24 cellular contexts compared by ENCODE assay signal in genomic region chr20:57370316-57370715, GRCh38. TPM values are rescaled to one million over a fixed set of nuclear protein-coding genes. Genes with fewer than 3 reads are reported as not detected.
DNase-seq lines count a peak whose midpoint lies in the region; ATAC-seq and TF ChIP-seq lines count a peak whose summit lies in the region.
"Had no signal": no experiment of that assay in that cellular context is flagged by ENCODE, and none has a peak within 500 bp of the region (broad histone marks: within the 10 kb centered on the region; RNA-seq: fewer than 3 reads in every experiment).

No MANE protein-coding gene starts in this region.

- H3K27ac Mint-ChIP-seq in activated CD4-positive, alpha-beta T cell treated with anti-CD3 and anti-CD28 coated beads, Interleukin-2, amount 10 ng/mL, durations not matched to agents 24 days and 14 days = peak overlapping the region; percentile 42
- peak overlapping the region; percentile 2 for H3K27ac Mint-ChIP-seq in activated naive CD8-positive, alpha-beta T cell treated with anti-CD3 and anti-CD28 coated beads, Interleukin-2, amount 10 ng/mL, durations not matched to agents 7 days and 5 days
- no peak overlapping the region for H3K27ac Mint-ChIP-seq in activated naive CD8-positive, alpha-beta T cell treated with anti-CD3 and anti-CD28 coated beads, Interleukin-2, amount 50 U/mL, for 24 hours
- 0 out of 2 replicates have a peak overlapping the region, but pooled peaks have one; percentile 14 for H3K27ac Mint-ChIP-seq in WTC11
- peak overlapping the region; percentile 19 for H3K27ac Mint-ChIP-seq in nephron progenitor cell

- peaks cover 81% of the 10 kb centered on the region for H3K36me3 Mint-ChIP-seq in activated CD4-positive, alpha-beta T cell treated with anti-CD3 and anti-CD28 coated beads, Interleukin-2, amount 10 ng/mL, durations not matched to agents 24 days and 14 days (ENCODE audit: low read depth)
- peaks cover 37% of the 10 kb centered on the region for H3K36me3 Mint-ChIP-seq in activated naive CD8-positive, alpha-beta T cell treated with anti-CD3 and anti-CD28 coated beads, Interleukin-2, amount 10 ng/mL, durations not matched to agents 7 days and 5 days
- H3K36me3 Mint-ChIP-seq in activated naive CD8-positive, alpha-beta T cell treated with anti-CD3 and anti-CD28 coated beads, Interleukin-2, amount 50 U/mL, for 24 hours (ENCODE audit: low read depth) = peaks cover 64% of the 10 kb centered on the region
- H3K36me3 Mint-ChIP-seq in WTC11 (peaks cover 83% of the 10 kb centered on the region), nephron progenitor cell (ENCODE audit: low read depth) (peaks cover 79% of the 10 kb centered on the region)

- no peak for TF ChIP-seq CTCF in WTC11 (IDR thresholded peaks at IDR 0.05)
- TF ChIP-seq CTCF in nephron progenitor cell (IDR thresholded peaks at IDR 0.05) = no peak

- H3K27me3 Mint-ChIP-seq in activated CD4-positive, alpha-beta T cell treated with anti-CD3 and anti-CD28 coated beads, Interleukin-2, amount 10 ng/mL, durations not matched to agents 24 days and 14 days = no peaks in the 10 kb centered on the region
- H3K27me3 Mint-ChIP-seq in activated naive CD8-positive, alpha-beta T cell treated with anti-CD3 and anti-CD28 coated beads, Interleukin-2, amount 10 ng/mL, durations not matched to agents 7 days and 5 days = no peaks in the 10 kb centered on the region
- no peaks in the 10 kb centered on the region for H3K27me3 Mint-ChIP-seq in activated naive CD8-positive, alpha-beta T cell treated with anti-CD3 and anti-CD28 coated beads, Interleukin-2, amount 50 U/mL, for 24 hours
- H3K27me3 Mint-ChIP-seq in WTC11 (ENCODE audit: low read depth) = no peaks in the 10 kb centered on the region
- peaks cover 5% of the 10 kb centered on the region for H3K27me3 Mint-ChIP-seq in nephron progenitor cell (ENCODE audit: low read depth, poor library complexity)

- H3K9me3 Mint-ChIP-seq in activated CD4-positive, alpha-beta T cell treated with anti-CD3 and anti-CD28 coated beads, Interleukin-2, amount 10 ng/mL, durations not matched to agents 24 days and 14 days = no peaks in the 10 kb centered on the region
- no peaks in the 10 kb centered on the region for H3K9me3 Mint-ChIP-seq in activated naive CD8-positive, alpha-beta T cell treated with anti-CD3 and anti-CD28 coated beads, Interleukin-2, amount 10 ng/mL, durations not matched to agents 7 days and 5 days
- no peaks in the 10 kb centered on the region for H3K9me3 Mint-ChIP-seq in activated naive CD8-positive, alpha-beta T cell treated with anti-CD3 and anti-CD28 coated beads, Interleukin-2, amount 50 U/mL, for 24 hours
- H3K9me3 Mint-ChIP-seq in WTC11 (no peaks in the 10 kb centered on the region), nephron progenitor cell (no peaks in the 10 kb centered on the region)

- peaks cover 6% of the 10 kb centered on the region for H3K4me1 Mint-ChIP-seq in activated CD4-positive, alpha-beta T cell treated with anti-CD3 and anti-CD28 coated beads, Interleukin-2, amount 10 ng/mL, durations not matched to agents 24 days and 14 days
- peaks cover 7% of the 10 kb centered on the region for H3K4me1 Mint-ChIP-seq in activated naive CD8-positive, alpha-beta T cell treated with anti-CD3 and anti-CD28 coated beads, Interleukin-2, amount 10 ng/mL, durations not matched to agents 7 days and 5 days
- peaks cover 13% of the 10 kb centered on the region for H3K4me1 Mint-ChIP-seq in activated naive CD8-positive, alpha-beta T cell treated with anti-CD3 and anti-CD28 coated beads, Interleukin-2, amount 50 U/mL, for 24 hours
- H3K4me1 Mint-ChIP-seq in WTC11 (peaks cover 12% of the 10 kb centered on the region), nephron progenitor cell (no peaks in the 10 kb centered on the region)

- ATAC-seq in activated naive CD8-positive, alpha-beta T cell treated with anti-CD3 and anti-CD28 coated beads, Interleukin-2, amount 10 ng/mL, durations not matched to agents 7 days and 5 days (ENCODE audit: low read depth) = no peak
- no peak for ATAC-seq in activated naive CD8-positive, alpha-beta T cell treated with anti-CD3 and anti-CD28 coated beads, Interleukin-2, amount 50 U/mL, for 24 hours
- ATAC-seq in WTC11 = no peak
- ATAC-seq: K562 had no signal

- no peak overlapping the region for H3K4me3 Mint-ChIP-seq in activated CD4-positive, alpha-beta T cell treated with anti-CD3 and anti-CD28 coated beads, Interleukin-2, amount 10 ng/mL, durations not matched to agents 24 days and 14 days
- no peak overlapping the region for H3K4me3 Mint-ChIP-seq in activated naive CD8-positive, alpha-beta T cell treated with anti-CD3 and anti-CD28 coated beads, Interleukin-2, amount 10 ng/mL, durations not matched to agents 7 days and 5 days
- no peak overlapping the region for H3K4me3 Mint-ChIP-seq in activated naive CD8-positive, alpha-beta T cell treated with anti-CD3 and anti-CD28 coated beads, Interleukin-2, amount 50 U/mL, for 24 hours
- H3K4me3 Mint-ChIP-seq in WTC11 = no peak overlapping the region
- no peak overlapping the region for H3K4me3 Mint-ChIP-seq in nephron progenitor cell

- CTCF ChIA-PET in WTC11 (lab: Charles Lee) = no interaction called here

- intact Hi-C loops in activated CD4-positive, alpha-beta T cell treated with anti-CD3 and anti-CD28 coated beads, Interleukin-2, amount 10 ng/mL, durations not matched to agents 24 days and 14 days (cut with micrococcal nuclease) = no loop called here

- POLR2A ChIA-PET in activated naive CD8-positive, alpha-beta T cell treated with anti-CD3 and anti-CD28 coated beads, Interleukin-2, amount 10 ng/mL, durations not matched to agents 7 days and 5 days (lab: Charles Lee) = no interaction called here
- POLR2A ChIA-PET in WTC11 (lab: Charles Lee) = no interaction called here

- no peak for DNase-seq in activated CD4-positive, alpha-beta T cell treated with anti-CD3 and anti-CD28 coated beads, Interleukin-2, amount 10 ng/mL, durations not matched to agents 24 days and 14 days
- DNase-seq in activated CD4-positive, alpha-beta T cell treated with anti-CD3 and anti-CD28 coated beads, Interleukin-2, amount 50 U/mL, for 4 hours = no peak
- no peak for DNase-seq in activated naive CD8-positive, alpha-beta T cell treated with anti-CD3 and anti-CD28 coated beads, Interleukin-2, amount 10 ng/mL, durations not matched to agents 7 days and 5 days
- no peak for DNase-seq in activated naive CD8-positive, alpha-beta T cell treated with anti-CD3 and anti-CD28 coated beads, Interleukin-2, amount 50 U/mL, for 24 hours
- DNase-seq in WTC11 (ENCODE audit: low spot score) (no peak), nephron progenitor cell (no peak), NCI-H1694 treated with DMSO at 0.1 percent for 48 hours (lab: John Stamatoyannopoulos, UW) (no peak), NCI-H1105 (lab: John Stamatoyannopoulos, UW) (no peak)
- DNase-seq: 8988T, ACHN, BE2C, DMS153, H7, NCI-H2029 treated with DMSO at 0.1 percent for 48 hours, NCI-H2227 treated with DMSO at 0.1 percent for 48 hours, NCI-H526 treated with DMSO at 0.1 percent for 48 hours, PC-9, RPMI8226, SHP77 had no signal

TF ChIP-seq in WTC11, 78 proteins besides CTCF, POLR2A, EP300 and RAD21 (continues in another document):
- TF ChIP-seq ZNF317 (CRISPR knock-in tag; IDR thresholded peaks at IDR 0.05; ENCODE audit: borderline replicate concordance, low read depth) (no peak), SMAD4 (CRISPR knock-in tag; IDR thresholded peaks at IDR 0.05) (no peak), ZNF281 (CRISPR knock-in tag; IDR thresholded peaks at IDR 0.05) (no peak), ZMAT4 (CRISPR knock-in tag; IDR thresholded peaks at IDR 0.05) (no peak), TEAD4 (CRISPR knock-in tag; IDR thresholded peaks at IDR 0.05) (no peak)

RNA-seq across cellular contexts. Expression of gene RAE1, which starts 19.3 kb away (rescaled TPM):
- total RNA-seq in activated CD4-positive, alpha-beta T cell treated with anti-CD3 and anti-CD28 coated beads, Interleukin-2, amount 10 ng/mL, durations not matched to agents 24 days and 14 days = 58.2 and 63.4 TPM in 2 replicates
- 10 to 100 TPM; 31.8 to 34.4 TPM for total RNA-seq in activated naive CD8-positive, alpha-beta T cell treated with anti-CD3 and anti-CD28 coated beads, Interleukin-2, amount 10 ng/mL, durations not matched to agents 7 days and 5 days
- 31.3 to 33.4 TPM (median 31.4 TPM) in 3 replicates for total RNA-seq in WTC11 (2021)

RNA-seq across cellular contexts. Expression of gene RBM38, which starts 20.9 kb away (rescaled TPM):
- total RNA-seq in activated CD4-positive, alpha-beta T cell treated with anti-CD3 and anti-CD28 coated beads, Interleukin-2, amount 10 ng/mL, durations not matched to agents 24 days and 14 days = 100 and 103 TPM in 2 replicates
- total RNA-seq in activated naive CD8-positive, alpha-beta T cell treated with anti-CD3 and anti-CD28 coated beads, Interleukin-2, amount 10 ng/mL, durations not matched to agents 7 days and 5 days = 10 to 100 TPM; 60.9 to 62.8 TPM
- 60.5 to 69.0 TPM (median 61.1 TPM) in 3 replicates for total RNA-seq in WTC11 (2021)

RNA-seq across cellular contexts. Expression of gene SPO11, which starts 40.7 kb away (rescaled TPM):
- total RNA-seq in activated CD4-positive, alpha-beta T cell treated with anti-CD3 and anti-CD28 coated beads, Interleukin-2, amount 10 ng/mL, durations not matched to agents 24 days and 14 days = not detected in 2 replicates
- not detected for total RNA-seq in activated naive CD8-positive, alpha-beta T cell treated with anti-CD3 and anti-CD28 coated beads, Interleukin-2, amount 10 ng/mL, durations not matched to agents 7 days and 5 days
- total RNA-seq in WTC11 (2021) = not detected in 3 replicates
- total RNA-seq: H7, HT-29, K562, M059J, NCI-H460, PC-9, SK-MEL-5 had no signal
